In genomic region chr9:114249424-114250234, GRCh38 we compare ENCODE assay signal across 15 cellular contexts.
DNase-seq lines count a peak whose midpoint lies in the region; ATAC-seq, FAIRE-seq and TF ChIP-seq lines count a peak whose summit lies in the region.
"Had no signal": no experiment of that assay in that cellular context is flagged by ENCODE, and none has a peak within 500 bp of the region (broad histone marks: within the 10 kb centered on the region; RNA-seq: fewer than 3 reads in every experiment).

No MANE protein-coding gene starts in this region.

- BruUV-seq in HepG2 (replicated peaks; lab: Mats Ljungman, UMichigan) = TSS peak; percentile 7

- H3K4me2 ChIP-seq in GM23338 (no peak overlapping the region), HepG2 (ENCODE audit: low read depth, low read length) (no peak overlapping the region)
- H3K4me2 ChIP-seq: PC-9 had no signal

- DNase-seq in GM23338 (ENCODE audit: low spot score) = no peak
- DNase-seq in coronary artery (ENCODE audit: low spot score) = no peak
- DNase-seq in HepG2 (ENCODE audit: low spot score) = no peak
- no peak for DNase-seq in mucosa of gallbladder (ENCODE audit: low spot score)
- no peak for DNase-seq in activated CD8-positive, alpha-beta T cell treated with anti-CD3 and anti-CD28 coated beads for 36 hours
- no peak for DNase-seq in NK-92 (lab: John Stamatoyannopoulos, UW; ENCODE audit: unreplicated experiment)
- DNase-seq: activated CD4-positive, alpha-beta memory T cell treated with anti-CD3 and anti-CD28 coated beads for 36 hours; activated T-cell treated with anti-CD3 and anti-CD28 coated beads, Interleukin-2, amount 50 U/mL, for 48 hours; CD8-positive, alpha-beta T cell; NCI-H526; PC-9 had no signal

- intact Hi-C loops in HepG2 (cut with micrococcal nuclease; ENCODE audit: unreplicated experiment) = no loop called here
- intact Hi-C loops in activated CD8-positive, alpha-beta T cell treated with anti-CD3 and anti-CD28 coated beads for 36 hours (cut with micrococcal nuclease) = no loop called here

- no peaks in the 10 kb centered on the region; the same call in 1 of the 2 replicates for H4K20me1 ChIP-seq in GM23338 (replicated peaks; ENCODE audit: insufficient read depth)
- H4K20me1 ChIP-seq in HepG2 (ENCODE audit: insufficient read depth, low read length) = no peaks in the 10 kb centered on the region

- H3K36me3 ChIP-seq in GM23338 (ENCODE audit: insufficient read depth) (no peaks in the 10 kb centered on the region), HepG2 (replicated peaks in 1 of 2; ENCODE audit: control insufficient read depth in 1 of 2, insufficient read depth in 2 of 2, low read length in 2 of 2) (peaks cover 9 to 83% of the 10 kb centered on the region in 2 experiments), skeletal muscle tissue (ENCODE audit: control insufficient read depth in 3 of 3, insufficient read depth in 3 of 3, low read length in 3 of 3) (no peaks in the 10 kb centered on the region)
- H3K36me3 ChIP-seq: neutrophil had no signal

- H2AFZ ChIP-seq in GM23338 (no peak overlapping the region), HepG2 (ENCODE audit: low read length) (no peak overlapping the region)
- H2AFZ ChIP-seq: PC-9 had no signal

- H3K9me3 Mint-ChIP-seq in GM23338 = no peaks in the 10 kb centered on the region
- H3K9me3 Mint-ChIP-seq in activated CD8-positive, alpha-beta T cell treated with anti-CD3 and anti-CD28 coated beads for 36 hours = no peaks in the 10 kb centered on the region
- H3K9me3 Mint-ChIP-seq: activated CD4-positive, alpha-beta memory T cell treated with anti-CD3 and anti-CD28 coated beads for 36 hours; CD8-positive, alpha-beta T cell; memory B cell had no signal

- CTCF ChIA-PET in HepG2 (lab: Yijun Ruan, JAX; ENCODE audit: low intra/inter-chr PET ratio, low total read pairs) = no interaction called here
- CTCF ChIA-PET in activated CD8-positive, alpha-beta T cell treated with anti-CD3 and anti-CD28 coated beads for 36 hours (lab: Charles Lee) = interaction anchor here (1.3 to 1.8 kb wide), 2 partner anchors 94 to 142 kb away, joined by 4 to 7 read pairs; partner anchors contain the start of gene COL27A1

- in situ Hi-C loops in HepG2 (cut with HindIII; ENCODE audit: extremely low pct_ligation_motif_present, low pct_unique_long_range_greater_than_20kb) = no loop called here

- TF ChIP-seq POLR2A in HepG2 (IDR thresholded peaks at IDR 0.05; ENCODE audit: insufficient read depth in 1 of 2, low read depth in 2 of 2, low read length in 2 of 2) = no peak

- no peak for FAIRE-seq in HepG2 (lab: Jason Lieb, UNC)

- no peak overlapping the region for H3K9ac ChIP-seq in HepG2 (ENCODE audit: insufficient read depth, low read depth, low read length)
- H3K9ac ChIP-seq in skeletal muscle tissue (ENCODE audit: low read depth in 1 of 3, low read length in 3 of 3) = peak overlapping the region; percentile 37 to 68 (median 57)

- H3K4me3 ChIP-seq in GM23338 (no peak overlapping the region), coronary artery (peak overlapping the region; percentile 51), HepG2 (replicated peaks in 1 of 3; ENCODE audit: insufficient read depth in 1 of 3, low read depth in 2 of 3, low read length in 3 of 3) (no peak overlapping the region), skeletal muscle tissue (ENCODE audit: low read length in 3 of 3) (peak overlapping the region in 2 of 3 donors; percentile 13 to 27)
- H3K4me3 ChIP-seq: PC-9 had no signal

- WGBS in HepG2 (ENCODE audit: low lambda C conversion rate) = 97% methylated on average over 17 of the region's 21 CpGs

- no peak for TF ChIP-seq EP300 in HepG2 (IDR thresholded peaks at IDR 0.05; ENCODE audit: low read depth in 2 of 2, low read length in 2 of 2)
- no peak for TF ChIP-seq EP300 in HepG2 (CRISPR knock-in tag; IDR thresholded peaks at IDR 0.05; ENCODE audit: borderline replicate concordance)

- no peaks in the 10 kb centered on the region for H3K36me3 Mint-ChIP-seq in GM23338 (ENCODE audit: low read depth)
- H3K36me3 Mint-ChIP-seq in activated CD8-positive, alpha-beta T cell treated with anti-CD3 and anti-CD28 coated beads for 36 hours (ENCODE audit: low read depth) = no peaks in the 10 kb centered on the region
- H3K36me3 Mint-ChIP-seq: activated CD4-positive, alpha-beta memory T cell treated with anti-CD3 and anti-CD28 coated beads for 36 hours; CD8-positive, alpha-beta T cell; memory B cell had no signal

- no peaks in the 10 kb centered on the region for H3F3A ChIP-seq in GM23338 (replicated peaks; ENCODE audit: low read depth)

- no peaks in the 10 kb centered on the region for H3K79me2 ChIP-seq in GM23338 (replicated peaks; ENCODE audit: insufficient read depth)
- no peaks in the 10 kb centered on the region for H3K79me2 ChIP-seq in HepG2 (ENCODE audit: insufficient read depth, low read length)

- TF ChIP-seq CTCF in GM23338 (conservative IDR thresholded peaks at IDR 0.05; ENCODE audit: low read depth in 2 of 2) (no peak), coronary artery (IDR thresholded peaks at IDR 0.05) (no peak), HepG2 (CRISPR knock-in tag; IDR thresholded peaks at IDR 0.05) (no peak)
- TF ChIP-seq CTCF in activated CD8-positive, alpha-beta T cell treated with anti-CD3 and anti-CD28 coated beads for 36 hours (IDR thresholded peaks at IDR 0.05) = no peak

- TF ChIP-seq RAD21 in HepG2 (CRISPR knock-in tag; IDR thresholded peaks at IDR 0.05) = no peak

- H3K4me3 Mint-ChIP-seq in GM23338 = no peak overlapping the region
- no peak overlapping the region for H3K4me3 Mint-ChIP-seq in activated CD8-positive, alpha-beta T cell treated with anti-CD3 and anti-CD28 coated beads for 36 hours
- H3K4me3 Mint-ChIP-seq: activated CD4-positive, alpha-beta memory T cell treated with anti-CD3 and anti-CD28 coated beads for 36 hours; CD8-positive, alpha-beta T cell; memory B cell had no signal

- H3K27me3 Mint-ChIP-seq in GM23338 (ENCODE audit: insufficient read depth, low read depth, poor library complexity) = peaks cover 16% of the 10 kb centered on the region
- no peaks in the 10 kb centered on the region for H3K27me3 Mint-ChIP-seq in activated CD8-positive, alpha-beta T cell treated with anti-CD3 and anti-CD28 coated beads for 36 hours
- H3K27me3 Mint-ChIP-seq: activated CD4-positive, alpha-beta memory T cell treated with anti-CD3 and anti-CD28 coated beads for 36 hours had no signal

- H3K4me1 ChIP-seq in GM23338 (ENCODE audit: insufficient read depth) (no peaks in the 10 kb centered on the region), HepG2 (ENCODE audit: insufficient read depth, low read length) (peaks cover 18% of the 10 kb centered on the region), skeletal muscle tissue (ENCODE audit: control insufficient read depth in 3 of 3, insufficient read depth in 3 of 3, low read length in 3 of 3) (peaks cover 34 to 39% (median 39%) of the 10 kb centered on the region in 3 donors)

- POLR2A ChIA-PET in HepG2 (lab: Yijun Ruan, JAX) = no interaction called here
- POLR2A ChIA-PET in activated CD8-positive, alpha-beta T cell treated with anti-CD3 and anti-CD28 coated beads for 36 hours (lab: Charles Lee) = interaction anchor here (0.8 kb wide), 1 partner anchor 14 kb away, joined by 3 read pairs; no protein-coding TSS in a partner anchor

- H3K27ac ChIP-seq in GM23338 (ENCODE audit: low read depth) (no peak overlapping the region), coronary artery (peak overlapping the region in 1 of 2 donors; percentile 46), HepG2 (ENCODE audit: extremely low read length, insufficient read depth, low read length) (no peak overlapping the region), skeletal muscle tissue (ENCODE audit: low read depth, low read length) (peak overlapping the region; percentile 42)
- H3K27ac ChIP-seq: neutrophil, PC-9 had no signal

- H3K4me1 Mint-ChIP-seq in GM23338 = peaks cover 13% of the 10 kb centered on the region
- no peaks in the 10 kb centered on the region for H3K4me1 Mint-ChIP-seq in activated CD8-positive, alpha-beta T cell treated with anti-CD3 and anti-CD28 coated beads for 36 hours (ENCODE audit: low read depth)
- H3K4me1 Mint-ChIP-seq: memory B cell had no signal

- no peaks in the 10 kb centered on the region for H3K27me3 ChIP-seq in GM23338 (ENCODE audit: insufficient read depth)
- H3K27me3 ChIP-seq in HepG2 (ENCODE audit: control insufficient read depth in 1 of 2, insufficient read depth in 2 of 2, low read length in 2 of 2) = no peaks in the 10 kb centered on the region
- H3K27me3 ChIP-seq in skeletal muscle tissue (ENCODE audit: control insufficient read depth in 3 of 3, insufficient read depth in 3 of 3, low read length in 3 of 3) = peaks cover 0 to 4% (median 0%) of the 10 kb centered on the region in 3 donors
- H3K27me3 ChIP-seq: neutrophil had no signal

- ATAC-seq in GM23338 (no peak), HepG2 (peak; percentile 25), GM18511 (IDR thresholded peaks at IDR 0.05; ENCODE audit: unreplicated experiment) (no peak)
- no peak for ATAC-seq in activated CD8-positive, alpha-beta T cell treated with anti-CD3 and anti-CD28 coated beads for 36 hours
- ATAC-seq: CD8-positive, alpha-beta T cell had no signal

- no peaks in the 10 kb centered on the region for H3K9me2 ChIP-seq in GM23338 (ENCODE audit: insufficient read depth)

- H3K9me3 ChIP-seq in HepG2 (ENCODE audit: low read length) (no peaks in the 10 kb centered on the region), skeletal muscle tissue (ENCODE audit: control insufficient read depth in 3 of 3, low read length in 3 of 3) (no peaks in the 10 kb centered on the region)
- H3K9me3 ChIP-seq: neutrophil had no signal

- H3K27ac Mint-ChIP-seq in GM23338 = peak overlapping the region; percentile 48; the same call in 1 of the 2 replicates
- no peak overlapping the region for H3K27ac Mint-ChIP-seq in activated CD8-positive, alpha-beta T cell treated with anti-CD3 and anti-CD28 coated beads for 36 hours
- H3K27ac Mint-ChIP-seq: activated CD4-positive, alpha-beta memory T cell treated with anti-CD3 and anti-CD28 coated beads for 36 hours; CD8-positive, alpha-beta T cell; memory B cell had no signal

TF ChIP-seq in GM23338, 12 proteins besides CTCF, POLR2A, EP300 and RAD21 (continues in another document):
- TF ChIP-seq ZNF114 (CRISPR knock-in tag; IDR thresholded peaks at IDR 0.05) (no peak), NANOG (IDR thresholded peaks at IDR 0.05; ENCODE audit: borderline replicate concordance) (no peak), POLR2AphosphoS5 (IDR thresholded peaks at IDR 0.05; ENCODE audit: low read depth) (no peak), STAT1 (IDR thresholded peaks at IDR 0.05; ENCODE audit: unreplicated experiment) (no peak), CREB1 (CRISPR knock-in tag; IDR thresholded peaks at IDR 0.05; ENCODE audit: low read depth) (no peak)

Comparison
In these comparisons a context has a peak if more than half of its experiments do, and no peak if none do; other contexts are left out.
1. H3K4me3 ChIP-seq: peak in coronary artery (single experiment) and skeletal muscle tissue (2 of 3); none in GM23338 (single experiment) and HepG2 (0 of 3).